25 cellular contexts compared by ENCODE assay signal in the genomic region with DNA sequence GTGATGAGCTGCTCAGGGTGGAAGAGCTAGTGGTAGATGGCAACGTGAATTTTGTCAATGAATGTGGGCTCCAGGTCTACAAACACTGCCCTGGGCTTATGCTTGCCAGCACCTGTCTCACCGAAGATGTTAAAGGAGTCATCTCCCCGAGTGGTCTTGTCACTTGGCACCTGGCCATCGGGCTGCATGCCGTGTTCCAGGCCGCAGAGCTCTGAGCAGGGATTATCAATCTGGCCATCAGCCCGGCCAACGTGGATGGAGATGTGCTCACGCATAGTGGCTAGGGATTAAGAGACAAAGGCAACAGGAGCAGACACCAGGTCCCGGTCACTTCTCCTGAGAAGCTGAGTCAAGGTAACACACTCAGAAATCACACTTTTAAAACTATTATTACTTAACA. TPM values are rescaled to one million over a fixed set of nuclear protein-coding genes. Genes with fewer than 3 reads are reported as not detected.
A peak's percentile ranks its signal among the peaks of the same experiment; 100 is the strongest.
DNase-seq lines count a peak whose midpoint lies in the region; ATAC-seq lines count a peak whose summit lies in the region.
"Had no signal": no experiment of that assay in that cellular context is flagged by ENCODE, and none has a peak within 500 bp of the region (broad histone marks: within the 10 kb centered on the region; RNA-seq: fewer than 3 reads in every experiment).

No MANE protein-coding gene starts in this region.

- ATAC-seq in GM18520 (IDR thresholded peaks at IDR 0.05; ENCODE audit: unreplicated experiment): no peak
- no peak for ATAC-seq in HG03520 (IDR thresholded peaks at IDR 0.05; ENCODE audit: unreplicated experiment)
- ATAC-seq: activated naive CD8-positive, alpha-beta T cell treated with anti-CD3 and anti-CD28 coated beads, Interleukin-2, amount 50 U/mL, for 24 hours; CD8-positive, alpha-beta T cell had no signal

- intact Hi-C loops in posterior vena cava (cut with DNase I): no loop called here

- DNase-seq in NCI-H345 (lab: John Stamatoyannopoulos, UW) (peak; percentile 3), NCI-H345 treated with DMSO at 0.1 percent for 48 hours (lab: John Stamatoyannopoulos, UW; ENCODE audit: unreplicated experiment) (no peak), NCI-H1105 (lab: John Stamatoyannopoulos, UW) (peak; percentile 24), SHP77 treated with DMSO at 0.1 percent for 48 hours (lab: John Stamatoyannopoulos, UW) (peak; percentile 45), posterior vena cava (ENCODE audit: low spot score) (peak; percentile 75), HPDE6-E6E7 (ENCODE audit: extremely low spot score) (no peak)
- DNase-seq: activated CD4-positive, alpha-beta T cell treated with anti-CD3 and anti-CD28 coated beads, Interleukin-2, amount 50 U/mL, for 48 hours; activated CD4-positive, CD25-positive, alpha-beta regulatory T cell treated with anti-CD3 and anti-CD28 coated beads, Interleukin-2, amount 50 U/mL, for 72 hours; activated naive CD4-positive, alpha-beta T cell; activated naive CD8-positive, alpha-beta T cell treated with anti-CD3 and anti-CD28 coated beads, Interleukin-2, amount 50 U/mL, for 24 hours; CD8-positive, alpha-beta T cell; central memory CD4-positive, alpha-beta T cell; DMS153; foreskin melanocyte; heart right ventricle; Kasumi-1; kidney; NCI-H2171; NCI-H748 treated with DMSO at 0.1 percent for 48 hours; OCI-M1; T-helper 2 cell; tibial artery had no signal

RNA-seq across cellular contexts. Expression of a gene that starts 54.8 kb away (rescaled TPM):
- total RNA-seq in posterior vena cava: 10 to 100 TPM; 93.6 to 93.8 TPM
- total RNA-seq: A673; CD8-positive, alpha-beta T cell had no signal

Comparison
In these comparisons a context has a peak if more than half of its experiments do, and no peak if none do; other contexts are left out.
1. DNase-seq: peak in NCI-H345 (single experiment), NCI-H1105 (single experiment), SHP77 treated with DMSO at 0.1 percent for 48 hours (single experiment) and posterior vena cava (single experiment); none in NCI-H345 treated with DMSO at 0.1 percent for 48 hours (single experiment) and HPDE6-E6E7 (single experiment).